In the genomic region with DNA sequence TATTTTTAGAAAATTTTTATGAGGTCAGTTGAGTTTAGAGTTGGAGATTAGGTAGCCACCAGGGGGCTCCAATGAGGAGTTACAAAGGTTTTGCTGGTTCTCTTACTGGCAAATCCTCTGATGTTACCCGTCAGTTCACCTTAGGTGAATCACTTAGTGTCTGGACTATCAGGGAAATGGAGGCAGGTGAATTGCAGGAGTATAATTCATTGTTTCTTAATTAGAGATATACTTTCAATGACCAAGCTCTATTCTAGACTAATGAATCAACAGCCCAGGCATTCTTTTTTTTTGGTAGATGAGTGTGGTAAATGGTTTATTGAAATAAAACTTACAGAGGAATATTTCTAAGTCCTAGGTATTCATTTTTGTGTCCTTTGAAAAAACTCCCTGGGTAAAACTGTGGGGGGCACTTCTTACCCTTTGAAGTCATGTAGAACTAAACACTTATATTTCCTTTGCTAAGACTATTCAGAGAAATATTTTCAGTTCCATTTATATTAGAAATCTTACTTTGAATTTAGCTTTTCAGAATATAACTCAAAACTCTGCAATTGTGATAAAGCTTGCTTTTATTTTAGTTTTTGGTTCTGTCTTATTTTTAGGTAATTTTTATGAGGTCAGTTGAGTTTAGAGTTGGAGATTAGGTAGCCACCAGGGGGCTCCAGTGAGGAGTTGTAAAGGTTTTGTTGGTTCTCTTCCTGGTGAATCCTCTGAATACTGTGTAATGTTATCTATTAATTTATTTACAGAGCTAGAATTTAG, we compare ENCODE assay signal across 9 cellular contexts. TPM values are rescaled to one million over a fixed set of nuclear protein-coding genes. Genes with fewer than 3 reads are reported as not detected.
DNase-seq lines count a peak whose midpoint lies in the region; ATAC-seq and TF ChIP-seq lines count a peak whose summit lies in the region.
"Had no signal": no experiment of that assay in that cellular context is flagged by ENCODE, and none has a peak within 500 bp of the region (broad histone marks: within the 10 kb centered on the region; RNA-seq: fewer than 3 reads in every experiment).

No MANE protein-coding gene starts in this region.

- H3K27ac ChIP-seq in coronary artery: no peak overlapping the region
- H3K27ac ChIP-seq: BLaER1 had no signal

- no peak for ATAC-seq in HG03439 (IDR thresholded peaks at IDR 0.05; ENCODE audit: unreplicated experiment)

- TF ChIP-seq CTCF in coronary artery (IDR thresholded peaks at IDR 0.05): peak; percentile 22

- peak; percentile 70 for DNase-seq in NCI-H1436 (lab: John Stamatoyannopoulos, UW)
- DNase-seq in NCI-H1436 treated with DMSO at 0.1 percent for 48 hours (lab: John Stamatoyannopoulos, UW): no peak
- DNase-seq in NCI-H2171 (lab: John Stamatoyannopoulos, UW): peak; percentile 43
- peak; percentile 30 for DNase-seq in activated CD4-positive, CD25-positive, alpha-beta regulatory T cell treated with anti-CD3 and anti-CD28 coated beads, Interleukin-2, amount 50 U/mL, for 16 hours (ENCODE audit: low read depth, low spot score)
- no peak for DNase-seq in coronary artery (ENCODE audit: low spot score)
- peak; percentile 73 to 80 for DNase-seq in lung microvascular endothelial cell (ENCODE audit: low read depth in 2 of 2)
- peak; percentile 21 to 68 (median 48) for DNase-seq in stimulated activated naive CD4-positive, alpha-beta T cell (lab: John Stamatoyannopoulos, UW)

- no peak overlapping the region for H3K4me3 ChIP-seq in coronary artery
- H3K4me3 ChIP-seq: BLaER1 had no signal

RNA-seq across cellular contexts. Expression of a gene that starts 17.7 kb away (rescaled TPM):
- 69.8 and 79.5 TPM in 2 replicates for total RNA-seq in lung microvascular endothelial cell

RNA-seq across cellular contexts. Expression of a gene that starts 24.8 kb away (rescaled TPM):
- total RNA-seq in lung microvascular endothelial cell: 1.3 and 2.2 TPM in 2 replicates

Comparison
In these comparisons a context has a peak if more than half of its experiments do, and no peak if none do; other contexts are left out.
1. DNase-seq: peak in NCI-H1436 (single experiment), NCI-H2171 (single experiment), activated CD4-positive, CD25-positive, alpha-beta regulatory T cell treated with anti-CD3 and anti-CD28 coated beads, Interleukin-2, amount 50 U/mL, for 16 hours (single experiment), lung microvascular endothelial cell (2 of 2) and stimulated activated naive CD4-positive, alpha-beta T cell (6 of 6); none in NCI-H1436 treated with DMSO at 0.1 percent for 48 hours (single experiment) and coronary artery (single experiment).